ENCODE assay signal across 1 cellular context in the genomic region with DNA sequence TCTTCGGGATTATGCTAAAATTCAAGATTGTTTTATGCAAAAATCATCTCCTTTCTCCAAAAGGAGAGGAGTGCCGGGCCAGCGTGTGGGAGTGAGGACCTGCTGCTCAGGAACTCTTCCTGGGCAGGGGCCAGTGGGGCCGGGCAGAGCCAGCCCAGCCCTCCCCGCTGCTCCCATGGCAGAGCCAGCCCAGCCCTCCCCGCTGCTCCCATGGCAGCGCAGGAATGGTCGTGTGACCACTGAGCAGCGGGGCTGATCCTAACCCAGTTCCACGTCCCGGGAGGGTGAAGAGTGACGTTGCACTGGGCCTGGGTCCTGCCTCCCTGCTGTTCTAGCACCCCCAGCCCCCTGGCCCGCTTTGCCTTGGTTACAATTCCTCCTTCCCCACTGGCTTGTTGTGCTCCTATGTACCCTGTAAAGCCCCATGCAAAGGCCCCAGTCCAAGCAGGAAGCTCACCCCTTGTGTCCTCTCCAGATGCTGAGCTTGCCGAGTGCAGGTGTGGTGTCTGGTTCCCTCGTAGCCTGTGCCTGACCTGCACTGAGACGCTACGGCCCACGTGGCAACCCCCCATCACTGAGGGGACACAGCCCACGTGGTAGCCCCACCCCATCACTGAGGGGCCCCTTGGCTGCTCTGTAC.
TF ChIP-seq lines count a peak whose summit lies in the region.

No MANE protein-coding gene starts in this region.

TF ChIP-seq in HepG2, 621 proteins besides CTCF, POLR2A, EP300 and RAD21:
- TF ChIP-seq ZNF496 (CRISPR knock-in tag; IDR thresholded peaks at IDR 0.05; ENCODE audit: insufficient replicate concordance) (no peak), ZNF652 (CRISPR knock-in tag; IDR thresholded peaks at IDR 0.05; ENCODE audit: borderline replicate concordance, low read depth) (no peak), MYC (CRISPR knock-in tag; IDR thresholded peaks at IDR 0.05; ENCODE audit: borderline replicate concordance) (no peak), AGO2 (optimal IDR thresholded peaks at IDR 0.05; ENCODE audit: low read depth, low read length) (no peak), ERF (CRISPR knock-in tag; IDR thresholded peaks at IDR 0.05) (no peak), NR3C1 (CRISPR knock-in tag; IDR thresholded peaks at IDR 0.05) (no peak), ZC3H4 (CRISPR knock-in tag; IDR thresholded peaks at IDR 0.05; ENCODE audit: borderline replicate concordance) (no peak), ZNF746 (CRISPR knock-in tag; IDR thresholded peaks at IDR 0.05) (0 out of 2 replicates have a peak, but pooled peaks have one; percentile 37), NRL (CRISPR knock-in tag; IDR thresholded peaks at IDR 0.05; ENCODE audit: borderline replicate concordance) (peak; percentile 35; the same call in 1 of the 2 replicates), NPAS2 (CRISPR knock-in tag; IDR thresholded peaks at IDR 0.05; ENCODE audit: borderline replicate concordance) (no peak), ZNF891 (CRISPR knock-in tag; IDR thresholded peaks at IDR 0.05) (peak; percentile 72; the same call in 1 of the 2 replicates)
- TF ChIP-seq, protein P1, sequence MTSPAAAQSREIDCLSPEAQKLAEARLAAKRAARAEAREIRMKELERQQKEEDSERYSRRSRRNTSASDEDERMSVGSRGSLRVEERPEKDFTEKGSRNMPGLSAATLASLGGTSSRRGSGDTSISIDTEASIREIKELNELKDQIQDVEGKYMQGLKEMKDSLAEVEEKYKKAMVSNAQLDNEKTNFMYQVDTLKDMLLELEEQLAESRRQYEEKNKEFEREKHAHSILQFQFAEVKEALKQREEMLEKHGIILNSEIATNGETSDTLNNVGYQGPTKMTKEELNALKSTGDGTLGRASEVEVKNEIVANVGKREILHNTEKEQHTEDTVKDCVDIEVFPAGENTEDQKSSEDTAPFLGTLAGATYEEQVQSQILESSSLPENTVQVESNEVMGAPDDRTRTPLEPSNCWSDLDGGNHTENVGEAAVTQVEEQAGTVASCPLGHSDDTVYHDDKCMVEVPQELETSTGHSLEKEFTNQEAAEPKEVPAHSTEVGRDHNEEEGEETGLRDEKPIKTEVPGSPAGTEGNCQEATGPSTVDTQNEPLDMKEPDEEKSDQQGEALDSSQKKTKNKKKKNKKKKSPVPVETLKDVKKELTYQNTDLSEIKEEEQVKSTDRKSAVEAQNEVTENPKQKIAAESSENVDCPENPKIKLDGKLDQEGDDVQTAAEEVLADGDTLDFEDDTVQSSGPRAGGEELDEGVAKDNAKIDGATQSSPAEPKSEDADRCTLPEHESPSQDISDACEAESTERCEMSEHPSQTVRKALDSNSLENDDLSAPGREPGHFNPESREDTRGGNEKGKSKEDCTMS (CRISPR knock-in tag; conservative IDR thresholded peaks at IDR 0.05): no peak
- TF ChIP-seq, protein P2, sequence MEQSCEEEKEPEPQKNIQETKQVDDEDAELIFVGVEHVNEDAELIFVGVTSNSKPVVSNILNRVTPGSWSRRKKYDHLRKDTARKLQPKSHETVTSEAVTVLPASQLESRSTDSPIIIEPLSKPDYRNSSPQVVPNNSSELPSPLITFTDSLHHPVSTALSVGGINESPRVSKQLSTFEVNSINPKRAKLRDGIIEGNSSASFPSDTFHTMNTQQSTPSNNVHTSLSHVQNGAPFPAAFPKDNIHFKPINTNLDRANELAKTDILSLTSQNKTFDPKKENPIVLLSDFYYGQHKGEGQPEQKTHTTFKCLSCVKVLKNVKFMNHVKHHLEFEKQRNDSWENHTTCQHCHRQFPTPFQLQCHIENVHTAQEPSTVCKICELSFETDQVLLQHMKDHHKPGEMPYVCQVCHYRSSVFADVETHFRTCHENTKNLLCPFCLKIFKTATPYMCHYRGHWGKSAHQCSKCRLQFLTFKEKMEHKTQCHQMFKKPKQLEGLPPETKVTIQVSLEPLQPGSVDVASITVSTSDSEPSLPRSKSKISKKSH (CRISPR knock-in tag; IDR thresholded peaks at IDR 0.05; ENCODE audit: borderline replicate concordance): 0 out of 2 replicates have a peak, but pooled peaks have one; percentile 51
- TF ChIP-seq, protein P3, sequence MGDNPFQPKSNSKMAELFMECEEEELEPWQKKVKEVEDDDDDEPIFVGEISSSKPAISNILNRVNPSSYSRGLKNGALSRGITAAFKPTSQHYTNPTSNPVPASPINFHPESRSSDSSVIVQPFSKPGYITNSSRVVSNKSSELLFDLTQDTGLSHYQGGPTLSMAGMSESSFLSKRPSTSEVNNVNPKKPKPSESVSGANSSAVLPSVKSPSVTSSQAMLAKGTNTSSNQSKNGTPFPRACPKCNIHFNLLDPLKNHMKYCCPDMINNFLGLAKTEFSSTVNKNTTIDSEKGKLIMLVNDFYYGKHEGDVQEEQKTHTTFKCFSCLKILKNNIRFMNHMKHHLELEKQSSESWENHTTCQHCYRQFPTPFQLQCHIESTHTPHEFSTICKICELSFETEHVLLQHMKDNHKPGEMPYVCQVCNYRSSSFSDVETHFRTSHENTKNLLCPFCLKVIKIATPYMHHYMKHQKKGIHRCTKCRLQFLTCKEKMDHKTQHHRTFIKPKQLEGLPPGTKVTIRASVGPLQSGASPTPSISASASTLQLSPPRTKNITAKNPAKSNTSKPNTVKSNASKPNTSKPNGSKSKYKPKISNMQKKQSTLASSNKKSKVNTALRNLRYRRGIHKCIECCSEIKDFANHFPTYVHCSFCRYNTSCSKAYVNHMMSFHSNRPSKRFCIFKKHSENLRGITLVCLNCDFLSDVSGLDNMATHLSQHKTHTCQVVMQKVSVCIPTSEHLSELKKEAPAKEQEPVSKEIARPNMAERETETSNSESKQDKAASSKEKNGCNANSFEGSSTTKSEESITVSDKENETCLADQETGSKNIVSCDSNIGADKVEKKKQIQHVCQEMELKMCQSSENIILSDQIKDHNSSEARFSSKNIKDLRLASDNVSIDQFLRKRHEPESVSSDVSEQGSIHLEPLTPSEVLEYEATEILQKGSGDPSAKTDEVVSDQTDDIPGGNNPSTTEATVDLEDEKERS (CRISPR knock-in tag; IDR thresholded peaks at IDR 0.05): no peak
